In the genomic region with DNA sequence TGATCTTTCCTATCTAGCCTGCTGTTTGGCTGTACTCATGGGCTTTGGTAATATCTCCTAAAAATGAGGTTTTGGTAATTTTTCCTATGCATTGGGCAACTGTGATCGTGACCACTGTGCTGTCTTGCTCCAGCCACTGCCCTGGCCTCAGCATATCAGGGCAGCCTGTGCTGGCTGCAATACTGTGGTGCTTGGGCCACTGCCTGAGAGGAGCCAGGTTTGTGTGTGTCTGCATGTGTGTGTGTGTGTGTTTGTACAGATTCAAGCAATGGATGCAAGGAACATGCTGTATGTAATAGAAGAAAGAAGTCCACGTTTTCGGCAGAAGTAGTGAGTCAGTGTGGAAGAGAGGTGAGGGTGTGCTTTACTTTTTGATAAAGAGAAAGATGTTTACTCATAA, we compare ENCODE assay signal across 15 cellular contexts. TPM values are rescaled to one million over a fixed set of nuclear protein-coding genes. Genes with fewer than 3 reads are reported as not detected.
DNase-seq lines count a peak whose midpoint lies in the region; ATAC-seq and TF ChIP-seq lines count a peak whose summit lies in the region.
"Had no signal": no experiment of that assay in that cellular context is flagged by ENCODE, and none has a peak within 500 bp of the region (broad histone marks: within the 10 kb centered on the region; RNA-seq: fewer than 3 reads in every experiment).

No MANE protein-coding gene starts in this region.

- no peak for TF ChIP-seq POLR2A in breast epithelium (IDR thresholded peaks at IDR 0.05)

- H3K4me1 ChIP-seq in breast epithelium: no peaks in the 10 kb centered on the region
- H3K4me1 ChIP-seq in lung (ENCODE audit: control insufficient read depth in 2 of 2, insufficient read depth in 2 of 2, low read length in 2 of 2): peaks cover 0 to 8% of the 10 kb centered on the region in 2 donors
- peaks cover 0 to 6% of the 10 kb centered on the region in 2 donors for H3K4me1 ChIP-seq in ascending aorta
- H3K4me1 ChIP-seq: colonic mucosa had no signal

- intact Hi-C loops in MCF 10A (cut with micrococcal nuclease) (loop anchor here (10.0 kb wide), 1 partner anchor 523 kb away; a partner anchor contains a TSS), breast epithelium (cut with DNase I; ENCODE audit: low total_unique reads) (no loop called here), ascending aorta (cut with DNase I) (no loop called here)

- peak overlapping the region; percentile 4 for H3K4me3 Mint-ChIP-seq in MCF 10A (ENCODE audit: unreplicated experiment)
- H3K4me3 Mint-ChIP-seq: activated CD4-positive, alpha-beta T cell treated with anti-CD3 and anti-CD28 coated beads, Interleukin-2, amount 10 ng/mL, durations not matched to agents 24 days and 14 days; T-cell had no signal

- peaks cover 41% of the 10 kb centered on the region for H3K4me1 Mint-ChIP-seq in MCF 10A (ENCODE audit: insufficient read depth, unreplicated experiment)
- H3K4me1 Mint-ChIP-seq: activated CD4-positive, alpha-beta T cell treated with anti-CD3 and anti-CD28 coated beads, Interleukin-2, amount 10 ng/mL, durations not matched to agents 24 days and 14 days; T-cell had no signal

- no peak for ATAC-seq in lung (ENCODE audit: insufficient read depth, low FRiP score)
- ATAC-seq: T-cell had no signal

- H3K4me3 ChIP-seq in breast epithelium: no peak overlapping the region
- no peak overlapping the region for H3K4me3 ChIP-seq in fibroblast of mammary gland (ENCODE audit: control insufficient read depth, low read depth, low read length)
- no peak overlapping the region for H3K4me3 ChIP-seq in lung
- H3K4me3 ChIP-seq in ascending aorta: no peak overlapping the region
- H3K4me3 ChIP-seq: colonic mucosa, thoracic aorta had no signal

- BruUV-seq in MCF 10A (replicated peaks; lab: Mats Ljungman, UMichigan): no TSS peak

- CTCF ChIA-PET in MCF 10A (lab: Yijun Ruan, JAX): interaction anchor here (2.8 kb wide), 1 partner anchor 70 kb away, joined by 20 read pairs; no protein-coding TSS in a partner anchor

- peak; percentile 41 for DNase-seq in MCF 10A (ENCODE audit: unreplicated experiment)
- DNase-seq in breast epithelium (ENCODE audit: low spot score in 2 of 2): no peak
- DNase-seq in fibroblast of mammary gland (ENCODE audit: low read depth): peak; percentile 38
- DNase-seq in lung (ENCODE audit: low spot score): no peak
- peak; percentile 42 for DNase-seq in ureter (ENCODE audit: low spot score)
- no peak for DNase-seq in A172 (ENCODE audit: low spot score)
- DNase-seq in CD1c-positive myeloid dendritic cell (ENCODE audit: extremely low spot score): no peak
- DNase-seq in ascending aorta (ENCODE audit: low spot score in 2 of 2): no peak
- DNase-seq: 8988T; activated CD4-positive, alpha-beta T cell treated with anti-CD3 and anti-CD28 coated beads, Interleukin-2, amount 10 ng/mL, durations not matched to agents 24 days and 14 days; activated effector memory CD4-positive, alpha-beta T cell treated with Interleukin-2 at 50 U/mL for 16 hours; colonic mucosa; NCI-H2081 treated with DMSO at 0.1 percent for 48 hours; T-cell had no signal

- H3K9me3 ChIP-seq in breast epithelium: no peaks in the 10 kb centered on the region
- H3K9me3 ChIP-seq in lung (ENCODE audit: control insufficient read depth in 2 of 2, insufficient read depth in 1 of 2, low read length in 1 of 2): no peaks in the 10 kb centered on the region
- no peaks in the 10 kb centered on the region for H3K9me3 ChIP-seq in ascending aorta
- H3K9me3 ChIP-seq: colonic mucosa, thoracic aorta had no signal

- no peaks in the 10 kb centered on the region for H3K9me3 Mint-ChIP-seq in MCF 10A (ENCODE audit: unreplicated experiment)
- H3K9me3 Mint-ChIP-seq: activated CD4-positive, alpha-beta T cell treated with anti-CD3 and anti-CD28 coated beads, Interleukin-2, amount 10 ng/mL, durations not matched to agents 24 days and 14 days; T-cell had no signal

- H3K27ac Mint-ChIP-seq in MCF 10A (ENCODE audit: low read depth, unreplicated experiment): peak overlapping the region; percentile 55
- H3K27ac Mint-ChIP-seq: activated CD4-positive, alpha-beta T cell treated with anti-CD3 and anti-CD28 coated beads, Interleukin-2, amount 10 ng/mL, durations not matched to agents 24 days and 14 days had no signal

- no peak for TF ChIP-seq CTCF in MCF 10A (IDR thresholded peaks at IDR 0.05; ENCODE audit: unreplicated experiment)
- TF ChIP-seq CTCF in breast epithelium (IDR thresholded peaks at IDR 0.05): no peak
- no peak for TF ChIP-seq CTCF in fibroblast of mammary gland (conservative IDR thresholded peaks at IDR 0.05; ENCODE audit: control insufficient read depth, insufficient read depth, low read depth, low read length)
- TF ChIP-seq CTCF in lung (IDR thresholded peaks at IDR 0.05; ENCODE audit: control extremely low read depth, extremely low read depth): no peak
- TF ChIP-seq CTCF in ascending aorta (IDR thresholded peaks at IDR 0.05): no peak

- no peaks in the 10 kb centered on the region for H3K27me3 ChIP-seq in breast epithelium
- no peaks in the 10 kb centered on the region for H3K27me3 ChIP-seq in lung (ENCODE audit: control insufficient read depth, insufficient read depth)
- no peaks in the 10 kb centered on the region for H3K27me3 ChIP-seq in ascending aorta
- H3K27me3 ChIP-seq: colonic mucosa had no signal

- POLR2A ChIA-PET in MCF 10A (lab: Yijun Ruan, JAX): interaction anchor here (0.7 to 18.0 kb wide), 4 partner anchors 12 to 296 kb away, joined by 3 to 230 read pairs (median 40); a partner anchor contains a TSS

- peaks cover 46% of the 10 kb centered on the region for H3K36me3 Mint-ChIP-seq in MCF 10A (ENCODE audit: insufficient read depth, unreplicated experiment)

- H3K27me3 Mint-ChIP-seq in MCF 10A (ENCODE audit: insufficient read depth, unreplicated experiment): no peaks in the 10 kb centered on the region
- H3K27me3 Mint-ChIP-seq: activated CD4-positive, alpha-beta T cell treated with anti-CD3 and anti-CD28 coated beads, Interleukin-2, amount 10 ng/mL, durations not matched to agents 24 days and 14 days; T-cell had no signal

- 61 to 68% methylated on average over 3 of the region's 3 CpGs for WGBS in lung, 2 donors

- H3K27ac ChIP-seq in breast epithelium (no peak overlapping the region), lung (ENCODE audit: low read depth in 1 of 2, low read length in 1 of 2) (peak overlapping the region; percentile 42 to 79), ascending aorta (no peak overlapping the region)
- H3K27ac ChIP-seq: colonic mucosa, thoracic aorta had no signal

- H3K36me3 ChIP-seq in breast epithelium (no peaks in the 10 kb centered on the region), lung (ENCODE audit: control insufficient read depth in 2 of 2, insufficient read depth in 2 of 2, low read length in 2 of 2) (peaks cover 6 to 22% of the 10 kb centered on the region in 2 donors), ascending aorta (peaks cover 24 to 30% of the 10 kb centered on the region in 2 donors)

RNA-seq across cellular contexts. Expression of a gene that starts 13.0 kb away (rescaled TPM):
- total RNA-seq in MCF 10A (2022): 10.4 and 11.1 TPM in 2 replicates
- 1 to 10 TPM; 4.5 to 9.7 (median 5.9) TPM for total RNA-seq in breast epithelium
- 10 to 100 TPM; 13.6 to 41.1 TPM for total RNA-seq in lung
- polyA plus RNA-seq in lung: 10 to 100 TPM; 39.3 to 67.2 TPM
- 27.4 TPM for total RNA-seq in ureter
- total RNA-seq in A172 (2014; rRNA removed; shearing (Covaris generic)): 6.1 and 6.4 TPM in 2 replicates
- total RNA-seq in ascending aorta: 2.3 TPM

RNA-seq across cellular contexts. Expression of a gene that starts 13.4 kb away (rescaled TPM):
- total RNA-seq in MCF 10A (2022): 29.0 and 31.7 TPM in 2 replicates
- total RNA-seq in breast epithelium: 10 to 100 TPM; 21.9 to 66.6 (median 35.7) TPM
- 10 to 100 TPM; 45.3 to 58.6 TPM for total RNA-seq in lung
- polyA plus RNA-seq in lung: 10 to 100 TPM; 10.3 to 12.2 TPM
- total RNA-seq in ureter: 54.0 TPM
- 10.1 and 16.8 TPM in 2 replicates for total RNA-seq in A172 (2014; rRNA removed; shearing (Covaris generic))
- total RNA-seq in ascending aorta: 43.1 TPM

Comparison
In these comparisons a context has a peak if more than half of its experiments do, and no peak if none do; other contexts are left out.
1. DNase-seq: peak in MCF 10A (single experiment), fibroblast of mammary gland (single experiment) and ureter (single experiment); none in breast epithelium (0 of 2), lung (single experiment), A172 (single experiment), CD1c-positive myeloid dendritic cell (single experiment) and ascending aorta (0 of 2).
2. H3K27ac ChIP-seq: peak in lung (2 of 2); none in breast epithelium (0 of 2) and ascending aorta (0 of 2).